Comparison of ENCODE assay signal across 9 cellular contexts in the genomic region with DNA sequence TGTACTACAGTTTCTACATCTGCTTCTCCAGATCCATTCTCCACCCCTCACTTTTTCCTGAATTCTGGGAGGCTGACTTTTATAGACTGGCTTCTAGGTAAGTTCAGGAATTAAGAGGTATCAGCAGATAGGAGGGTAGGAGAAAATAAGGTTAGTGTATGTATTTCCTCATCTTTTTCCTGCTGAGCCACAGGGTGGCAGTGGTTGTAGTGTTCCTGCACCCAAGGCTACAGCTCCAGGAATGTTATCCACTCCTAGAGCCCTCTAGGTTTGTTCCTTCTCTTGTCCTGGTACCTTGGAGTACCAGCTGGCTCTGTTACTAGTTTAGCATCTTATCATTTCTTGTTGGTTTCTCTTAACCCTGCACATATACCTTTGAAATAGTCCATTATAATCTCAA. TPM values are rescaled to one million over a fixed set of nuclear protein-coding genes. Genes with fewer than 3 reads are reported as not detected.
DNase-seq lines count a peak whose midpoint lies in the region; ATAC-seq, FAIRE-seq and TF ChIP-seq lines count a peak whose summit lies in the region.
"Had no signal": no experiment of that assay in that cellular context is flagged by ENCODE, and none has a peak within 500 bp of the region (broad histone marks: within the 10 kb centered on the region; RNA-seq: fewer than 3 reads in every experiment).

No MANE protein-coding gene starts in this region.

- H3K4me3 Mint-ChIP-seq in osteocyte (ENCODE audit: unreplicated experiment) = no peak overlapping the region

- H3K56ac ChIP-seq in H1 (replicated peaks; ENCODE audit: insufficient read length, low read depth, low read length) = no peak overlapping the region

- no peak overlapping the region for H2BK120ac ChIP-seq in H1 (replicated peaks; ENCODE audit: low read depth, low read length)

- H3K36me3 Mint-ChIP-seq in osteocyte (ENCODE audit: unreplicated experiment) = peaks cover 20% of the 10 kb centered on the region

- no peak overlapping the region for H4K5ac ChIP-seq in H1 (ENCODE audit: insufficient read length, low read depth, low read length)

- no peak overlapping the region for H4K8ac ChIP-seq in H1 (ENCODE audit: extremely low read depth, insufficient read depth, low read length)

- CTCF ChIA-PET in H1 (lab: Charles Lee; ENCODE audit: partially characterized antibody) = interaction anchor here (0.8 to 1.2 kb wide), 4 partner anchors 19 to 318 kb away, joined by 3 to 4 read pairs (median 4); no protein-coding TSS in a partner anchor

- H3K4ac ChIP-seq in H1 (replicated peaks; ENCODE audit: insufficient read length, low read depth, low read length) = no peak overlapping the region

- no peaks in the 10 kb centered on the region for H3K27me3 ChIP-seq in H1 (replicated peaks in 1 of 4; ENCODE audit: control insufficient read depth in 3 of 4, extremely low read depth in 1 of 4, insufficient read depth in 3 of 4, low read length in 3 of 4)

- H3K36me3 ChIP-seq in H1 (ENCODE audit: control insufficient read depth in 2 of 4, insufficient read depth in 4 of 4, low read length in 3 of 4) = peaks cover 0 to 15% (median 2%) of the 10 kb centered on the region in 4 experiments; a peak in 4 of 8 replicates

- TF ChIP-seq CTCF in GM10266 (IDR thresholded peaks at IDR 0.05; ENCODE audit: control insufficient read depth, insufficient read depth, low read depth, missing control alignments) (peak; percentile 33), H1 (IDR thresholded peaks at IDR 0.05; ENCODE audit: control extremely low read depth in 1 of 3, insufficient read depth in 1 of 3, low read depth in 1 of 3, low read length in 3 of 3) (peak in 2 of 3 experiments; percentile 24 to 26; a peak in 2 of 4 replicates), osteocyte (IDR thresholded peaks at IDR 0.05) (peak; percentile 45)

- no peak overlapping the region for H3K18ac ChIP-seq in H1 (ENCODE audit: extremely low read depth, low read length)

- H3K79me2 ChIP-seq in H1 (ENCODE audit: control insufficient read depth in 1 of 2, insufficient read depth in 2 of 2, low read length in 2 of 2) = no peaks in the 10 kb centered on the region

- H3K27ac Mint-ChIP-seq in osteocyte (ENCODE audit: unreplicated experiment) = no peak overlapping the region

- no peak for TF ChIP-seq EP300 in H1 (IDR thresholded peaks at IDR 0.05; ENCODE audit: borderline replicate concordance in 1 of 2, low read depth in 2 of 2, low read length in 2 of 2)

- no peak for FAIRE-seq in H1 (lab: Jason Lieb, UNC)
- FAIRE-seq: islet of Langerhans had no signal

- H3K9me3 Mint-ChIP-seq in osteocyte (ENCODE audit: unreplicated experiment) = no peaks in the 10 kb centered on the region

- no peak overlapping the region for H2AFZ ChIP-seq in H1 (ENCODE audit: low read length)

- no peak for TF ChIP-seq POLR2A in H1 (IDR thresholded peaks at IDR 0.05; ENCODE audit: control extremely low read depth in 1 of 2, low read depth in 2 of 2, low read length in 2 of 2)

- no peak overlapping the region for H2BK20ac ChIP-seq in H1 (ENCODE audit: low read length)

- H3K4me1 Mint-ChIP-seq in osteocyte (ENCODE audit: unreplicated experiment) = peaks cover 25% of the 10 kb centered on the region

- no peak overlapping the region for H3K23ac ChIP-seq in H1 (ENCODE audit: insufficient read length)

- no peak overlapping the region for H2BK5ac ChIP-seq in H1 (ENCODE audit: low read depth, low read length)

- no peak overlapping the region for H2BK12ac ChIP-seq in H1 (ENCODE audit: low read depth, low read length)

- H3K23me2 ChIP-seq in H1 (ENCODE audit: low read depth, low read length) = no peaks in the 10 kb centered on the region; the same call in 1 of the 2 replicates

- no peak overlapping the region for H2AK5ac ChIP-seq in H1 (ENCODE audit: low read depth, low read length)

- no peak overlapping the region for H3K4me2 ChIP-seq in H1 (ENCODE audit: insufficient read depth in 1 of 2, low read depth in 2 of 2, low read length in 2 of 2)

- POLR2A ChIA-PET in H1 (lab: Charles Lee; ENCODE audit: partially characterized antibody) = interaction anchor here (0.8 kb wide), 1 partner anchor 50 kb away, joined by 5 read pairs; the partner anchor contains the start of gene GTF3C3

- no peak overlapping the region for H3K4me3 ChIP-seq in H1 (ENCODE audit: extremely low read depth in 1 of 4, insufficient read depth in 2 of 4, low read depth in 3 of 4, low read length in 4 of 4)

- no peaks in the 10 kb centered on the region for H3K27me3 Mint-ChIP-seq in osteocyte (ENCODE audit: unreplicated experiment)

- no peak overlapping the region for H3K9ac ChIP-seq in H1 (replicated peaks in 1 of 4; ENCODE audit: extremely low read depth in 1 of 4, low read depth in 3 of 4, low read length in 3 of 4)

- H3K9me3 ChIP-seq in H1 (ENCODE audit: insufficient read depth in 2 of 2, low read depth in 1 of 2, low read length in 1 of 2) = no peaks in the 10 kb centered on the region

- H3K79me1 ChIP-seq in H1 (ENCODE audit: low read depth, low read length) = no peaks in the 10 kb centered on the region

- H3K14ac ChIP-seq in H1 (ENCODE audit: insufficient read length) = no peak overlapping the region

- H4K91ac ChIP-seq in H1 (replicated peaks; ENCODE audit: insufficient read length, low read length) = no peak overlapping the region

- peak; percentile 31 to 37; a peak in 3 of 4 replicates for TF ChIP-seq RAD21 in H1 (IDR thresholded peaks at IDR 0.05 in 1 of 2, conservative IDR thresholded peaks at IDR 0.05 in 1 of 2; ENCODE audit: low read depth in 2 of 2, low read length in 2 of 2)

- H4K20me1 ChIP-seq in H1 (replicated peaks in 1 of 2; ENCODE audit: control insufficient read depth in 1 of 2, insufficient read depth in 2 of 2, low read length in 2 of 2) = no peaks in the 10 kb centered on the region

- no peak overlapping the region for H2BK15ac ChIP-seq in H1 (ENCODE audit: low read length)

- H3K27ac ChIP-seq in H1 (ENCODE audit: low read depth, low read length) = no peak overlapping the region

- no peak for ATAC-seq in HG02763 (IDR thresholded peaks at IDR 0.05; ENCODE audit: unreplicated experiment)

- H3K4me1 ChIP-seq in H1 (replicated peaks in 1 of 4; ENCODE audit: control insufficient read depth in 3 of 4, insufficient read depth in 4 of 4, low read length in 3 of 4) = no peaks in the 10 kb centered on the region

- DNase-seq in GM10266 (ENCODE audit: extremely low spot score) (no peak), NCI-H1930 (lab: John Stamatoyannopoulos, UW) (peak; percentile 1 to 6), H1 (ENCODE audit: low read depth in 1 of 2, low spot score in 2 of 2) (no peak), osteocyte (ENCODE audit: extremely low spot score, unreplicated experiment) (no peak), NCI-H2029 (lab: John Stamatoyannopoulos, UW) (no peak), RPMI8226 (no peak), middle frontal gyrus (ENCODE audit: extremely low spot score, low spot score) (no peak)

TF ChIP-seq in H1, 55 proteins besides CTCF, POLR2A, EP300 and RAD21 (continues in another document):
- no peak for TF ChIP-seq BRCA1 (IDR thresholded peaks at IDR 0.05; ENCODE audit: low read depth, low read length)
- no peak for TF ChIP-seq SP1 (IDR thresholded peaks at IDR 0.05; ENCODE audit: low read depth, low read length)
- TF ChIP-seq SUZ12 (IDR thresholded peaks at IDR 0.05; ENCODE audit: low read length) = no peak
- TF ChIP-seq GTF2F1 (IDR thresholded peaks at IDR 0.05; ENCODE audit: borderline replicate concordance, low read depth, low read length) = no peak
- TF ChIP-seq POLR2AphosphoS5 (IDR thresholded peaks at IDR 0.05; ENCODE audit: low read depth, low read length) = no peak
- TF ChIP-seq, protein P1, sequence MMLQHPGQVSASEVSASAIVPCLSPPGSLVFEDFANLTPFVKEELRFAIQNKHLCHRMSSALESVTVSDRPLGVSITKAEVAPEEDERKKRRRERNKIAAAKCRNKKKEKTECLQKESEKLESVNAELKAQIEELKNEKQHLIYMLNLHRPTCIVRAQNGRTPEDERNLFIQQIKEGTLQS (IDR thresholded peaks at IDR 0.05; ENCODE audit: insufficient read depth, low read depth, low read length) = no peak
- no peak for TF ChIP-seq RFX5 (IDR thresholded peaks at IDR 0.05; ENCODE audit: borderline replicate concordance, low read depth, low read length)

RNA-seq across cellular contexts. Expression of gene C2orf66, which starts 40.7 kb away (rescaled TPM):
- not detected in 2 replicates for total RNA-seq in H1 (2021; fragmentation: NEBNext Ultra II Directional; extraction: Animal tissue kit (Norgen Biotek cat#: 25700))
- not detected in 2 replicates for polyA plus RNA-seq in H1 (2011; rRNA removed)
- polyA plus RNA-seq in H1 (2011; cell fraction: cytosol; rRNA removed) = not detected
- polyA plus RNA-seq in H1 (2011; cell fraction: nucleus; rRNA removed) = 0.09 TPM
- not detected in 4 replicates for polyA plus RNA-seq in H1 (2012, experiment 1 of 2)
- not detected for polyA plus RNA-seq in H1 (2012, experiment 2 of 2)
- not detected for polyA plus RNA-seq in H1 (2013, experiment 1 of 2)
- not detected for polyA plus RNA-seq in H1 (2013, experiment 2 of 2)
- polyA minus RNA-seq in H1 (2011; rRNA and poly(A)+ RNA removed) = not detected in 2 replicates
- not detected for polyA minus RNA-seq in H1 (2011; cell fraction: cytosol; rRNA and poly(A)+ RNA removed)
- polyA minus RNA-seq in H1 (2011; cell fraction: nucleus; rRNA and poly(A)+ RNA removed) = not detected
- total RNA-seq in osteocyte = 0.27 and 0.29 TPM in 2 replicates

RNA-seq across cellular contexts. Expression of gene GTF3C3, which starts 50.4 kb away (rescaled TPM):
- total RNA-seq in H1 (2021; fragmentation: NEBNext Ultra II Directional; extraction: Animal tissue kit (Norgen Biotek cat#: 25700)) = 47.5 and 52.2 TPM in 2 replicates
- 11.7 and 19.6 TPM in 2 replicates for polyA plus RNA-seq in H1 (2011; rRNA removed)
- polyA plus RNA-seq in H1 (2011; cell fraction: cytosol; rRNA removed) = 21.2 TPM
- polyA plus RNA-seq in H1 (2011; cell fraction: nucleus; rRNA removed) = 19.2 TPM
- polyA plus RNA-seq in H1 (2012, experiment 1 of 2) = 21.0 to 35.6 TPM (median 25.0 TPM) in 4 replicates
- polyA plus RNA-seq in H1 (2012, experiment 2 of 2) = 1.8 TPM
- polyA plus RNA-seq in H1 (2013, experiment 1 of 2) = 20.7 TPM
- polyA plus RNA-seq in H1 (2013, experiment 2 of 2) = 19.5 TPM
- 39.5 and 77.0 TPM in 2 replicates for polyA minus RNA-seq in H1 (2011; rRNA and poly(A)+ RNA removed)
- 24.7 TPM for polyA minus RNA-seq in H1 (2011; cell fraction: cytosol; rRNA and poly(A)+ RNA removed)
- 75.8 TPM for polyA minus RNA-seq in H1 (2011; cell fraction: nucleus; rRNA and poly(A)+ RNA removed)
- total RNA-seq in osteocyte = 34.9 and 37.7 TPM in 2 replicates

Comparison
In these comparisons a context has a peak if more than half of its experiments do, and no peak if none do; other contexts are left out.
1. DNase-seq: peak in NCI-H1930 (2 of 2); none in GM10266 (single experiment), H1 (0 of 2), osteocyte (single experiment), NCI-H2029 (single experiment), RPMI8226 (single experiment) and middle frontal gyrus (single experiment).
2. Peak in every context shown above with its lines, with median percentiles within 50 percentile points of each other: CTCF ChIP-seq.